ENCODE assay signal across 17 cellular contexts in the genomic region with DNA sequence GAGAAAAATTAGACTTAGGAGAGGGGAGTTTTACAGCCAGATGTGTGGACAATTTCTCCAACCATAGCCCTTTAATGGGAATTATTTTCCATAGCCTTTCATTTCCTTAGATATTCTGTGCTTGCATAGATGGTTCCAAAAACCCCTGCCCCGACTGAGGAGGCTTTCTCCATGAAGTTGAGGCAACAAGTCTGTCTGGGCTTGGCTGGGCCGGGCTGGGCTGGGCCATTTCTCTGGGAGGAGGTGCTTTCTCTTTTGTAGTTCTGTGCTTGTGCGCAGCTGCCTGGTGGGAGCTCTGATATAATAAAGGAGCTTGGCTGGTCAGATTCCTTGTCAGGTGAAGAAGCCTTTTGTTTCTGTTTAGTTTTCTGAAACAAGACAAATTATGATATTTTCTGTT.
DNase-seq lines count a peak whose midpoint lies in the region; ATAC-seq and TF ChIP-seq lines count a peak whose summit lies in the region.
"Had no signal": no experiment of that assay in that cellular context is flagged by ENCODE, and none has a peak within 500 bp of the region (broad histone marks: within the 10 kb centered on the region; RNA-seq: fewer than 3 reads in every experiment).

No MANE protein-coding gene starts in this region.

- no peaks in the 10 kb centered on the region for H4K20me1 ChIP-seq in MM.1S (ENCODE audit: insufficient read depth, low read length)

- ATAC-seq in GM19395 (IDR thresholded peaks at IDR 0.05; ENCODE audit: unreplicated experiment) (no peak), mucosa of descending colon (no peak)
- no peak for ATAC-seq in activated CD8-positive, alpha-beta T cell treated with anti-CD3 and anti-CD28 coated beads, Interleukin-2, amount 10 ng/mL, durations not matched to agents 7 days and 5 days
- ATAC-seq: activated naive CD4-positive, alpha-beta T cell treated with anti-CD3 and anti-CD28 coated beads, Interleukin-2, amount 50 U/mL, for 72 hours; T-helper 17 cell had no signal

- H4K5ac ChIP-seq in mesendoderm (ENCODE audit: low read length): no peak overlapping the region

- H3K23ac ChIP-seq in mesendoderm (ENCODE audit: low read length): no peak overlapping the region

- peaks cover 18% of the 10 kb centered on the region for H3K27me3 Mint-ChIP-seq in activated CD8-positive, alpha-beta T cell treated with anti-CD3 and anti-CD28 coated beads, Interleukin-2, amount 10 ng/mL, durations not matched to agents 7 days and 5 days (ENCODE audit: low read depth)

- no peak overlapping the region for H3K4me3 Mint-ChIP-seq in activated CD8-positive, alpha-beta T cell treated with anti-CD3 and anti-CD28 coated beads, Interleukin-2, amount 10 ng/mL, durations not matched to agents 7 days and 5 days
- H3K4me3 Mint-ChIP-seq: B cell; central memory CD8-positive, alpha-beta T cell; T-helper 17 cell had no signal

- POLR2A ChIA-PET in activated CD8-positive, alpha-beta T cell treated with anti-CD3 and anti-CD28 coated beads, Interleukin-2, amount 10 ng/mL, durations not matched to agents 7 days and 5 days (lab: Charles Lee): no interaction called here
- POLR2A ChIA-PET in GM10248 (lab: Yijun Ruan, JAX): no interaction called here

- H3K4me1 Mint-ChIP-seq in activated CD8-positive, alpha-beta T cell treated with anti-CD3 and anti-CD28 coated beads, Interleukin-2, amount 10 ng/mL, durations not matched to agents 7 days and 5 days (ENCODE audit: low read depth): no peaks in the 10 kb centered on the region
- H3K4me1 Mint-ChIP-seq: B cell; central memory CD8-positive, alpha-beta T cell; T-helper 17 cell had no signal

- no peaks in the 10 kb centered on the region for H3K36me3 Mint-ChIP-seq in activated CD8-positive, alpha-beta T cell treated with anti-CD3 and anti-CD28 coated beads, Interleukin-2, amount 10 ng/mL, durations not matched to agents 7 days and 5 days (ENCODE audit: low read depth)
- H3K36me3 Mint-ChIP-seq: activated naive CD4-positive, alpha-beta T cell treated with anti-CD3 and anti-CD28 coated beads, Interleukin-2, amount 50 U/mL, for 72 hours had no signal

- no peak overlapping the region for H3K27ac ChIP-seq in MM.1S (ENCODE audit: low read length)
- no peak overlapping the region for H3K27ac ChIP-seq in mesendoderm (ENCODE audit: low read depth, low read length)
- peak overlapping the region in 1 of 2 donors; percentile 17 for H3K27ac ChIP-seq in testis
- H3K27ac ChIP-seq: upper lobe of left lung had no signal

- H3K36me3 ChIP-seq in MM.1S (replicated peaks; ENCODE audit: insufficient read depth, low read length): no peaks in the 10 kb centered on the region
- no peaks in the 10 kb centered on the region for H3K36me3 ChIP-seq in mesendoderm (ENCODE audit: control insufficient read depth, insufficient read depth, low read length)
- H3K36me3 ChIP-seq in testis (ENCODE audit: low read depth, missing control alignments): no peaks in the 10 kb centered on the region
- no peaks in the 10 kb centered on the region for H3K36me3 ChIP-seq in mucosa of descending colon (ENCODE audit: low read depth)
- H3K36me3 ChIP-seq: upper lobe of left lung had no signal

- H4K8ac ChIP-seq in mesendoderm (ENCODE audit: low read depth, low read length): no peak overlapping the region

- no peak for TF ChIP-seq POLR2A in testis (IDR thresholded peaks at IDR 0.05)

- H2BK5ac ChIP-seq in mesendoderm (ENCODE audit: low read length): no peak overlapping the region

- no peak for DNase-seq in MM.1S
- DNase-seq in fibroblast of peridontal ligament (ENCODE audit: extremely low read depth): peak; percentile 14
- no peak for DNase-seq in mesendoderm
- DNase-seq in testis: peak; percentile 42
- no peak for DNase-seq in activated CD8-positive, alpha-beta T cell treated with anti-CD3 and anti-CD28 coated beads, Interleukin-2, amount 10 ng/mL, durations not matched to agents 7 days and 5 days
- no peak for DNase-seq in mucosa of descending colon
- no peak for DNase-seq in GM10248 (ENCODE audit: extremely low spot score)
- DNase-seq: activated CD4-positive, alpha-beta T cell treated with anti-CD3 and anti-CD28 coated beads for 1 hour; NCI-H2029; SHP77; stimulated activated CD4-positive, alpha-beta T cell treated with anti-CD3 and anti-CD28 coated beads, Interleukin-2, amount 100 ng/mL, for 24 hours; T-helper 17 cell had no signal

- H3K9ac ChIP-seq in MM.1S (ENCODE audit: low read length) (no peak overlapping the region), mesendoderm (ENCODE audit: low read length) (no peak overlapping the region)

- no peak overlapping the region for H3K4ac ChIP-seq in mesendoderm (ENCODE audit: low read depth, low read length)

- H3K18ac ChIP-seq in mesendoderm (ENCODE audit: low read length): no peak overlapping the region

- no peak overlapping the region for H3K56ac ChIP-seq in mesendoderm (ENCODE audit: low read length)

- intact Hi-C loops in testis (cut with DNase I; ENCODE audit: low total_unique reads) (no loop called here), mucosa of descending colon (cut with DNase I, micrococcal nuclease) (no loop called here)

- no CpG with 5 or more reads among the region's 3 CpGs for WGBS in mesendoderm (ENCODE audit: extremely low coverage, insufficient coverage, low lambda C conversion rate)
- 46 to 50% methylated on average over 3 of the region's 3 CpGs for WGBS in testis, 2 donors

- H3K4me2 ChIP-seq in MM.1S (ENCODE audit: low read depth, low read length) (peak overlapping the region; percentile 34; the same call in 1 of the 2 replicates), mesendoderm (ENCODE audit: low read length) (no peak overlapping the region)

- H3K9me3 ChIP-seq in MM.1S (replicated peaks; ENCODE audit: insufficient read depth, low read length) (no peaks in the 10 kb centered on the region), testis (no peaks in the 10 kb centered on the region), mucosa of descending colon (no peaks in the 10 kb centered on the region)
- H3K9me3 ChIP-seq: upper lobe of left lung had no signal

- no peaks in the 10 kb centered on the region for H3K27me3 ChIP-seq in MM.1S (replicated peaks; ENCODE audit: insufficient read depth, low read length)
- no peaks in the 10 kb centered on the region for H3K27me3 ChIP-seq in mesendoderm (ENCODE audit: insufficient read depth, low read length, poor library complexity)
- no peaks in the 10 kb centered on the region for H3K27me3 ChIP-seq in testis
- H3K27me3 ChIP-seq: upper lobe of left lung had no signal

- H3K27ac Mint-ChIP-seq in activated CD8-positive, alpha-beta T cell treated with anti-CD3 and anti-CD28 coated beads, Interleukin-2, amount 10 ng/mL, durations not matched to agents 7 days and 5 days: no peak overlapping the region
- H3K27ac Mint-ChIP-seq: activated naive CD4-positive, alpha-beta T cell treated with anti-CD3 and anti-CD28 coated beads, Interleukin-2, amount 50 U/mL, for 72 hours; B cell; T-helper 17 cell had no signal

- no peak for TF ChIP-seq CTCF in MM.1S (IDR thresholded peaks at IDR 0.05; ENCODE audit: low read length)
- TF ChIP-seq CTCF in testis (IDR thresholded peaks at IDR 0.05): no peak
- TF ChIP-seq CTCF in mucosa of descending colon (IDR thresholded peaks at IDR 0.05): no peak
- TF ChIP-seq CTCF in GM10248 (IDR thresholded peaks at IDR 0.05; ENCODE audit: control extremely low read depth, extremely low read depth, low read depth, missing control alignments): no peak

- CTCF ChIA-PET in activated CD8-positive, alpha-beta T cell treated with anti-CD3 and anti-CD28 coated beads, Interleukin-2, amount 10 ng/mL, durations not matched to agents 7 days and 5 days (lab: Charles Lee): no interaction called here
- CTCF ChIA-PET in GM10248 (lab: Yijun Ruan, JAX): interaction anchor here (1.4 kb wide), 1 partner anchor 8 kb away, joined by 3 read pairs; no protein-coding TSS in a partner anchor

- H2AFZ ChIP-seq in MM.1S (ENCODE audit: low read length): no peak overlapping the region

- peak overlapping the region; percentile 23 for H2BK120ac ChIP-seq in mesendoderm (ENCODE audit: low read depth, low read length)

- H3K9me3 Mint-ChIP-seq in activated CD8-positive, alpha-beta T cell treated with anti-CD3 and anti-CD28 coated beads, Interleukin-2, amount 10 ng/mL, durations not matched to agents 7 days and 5 days (ENCODE audit: insufficient read depth): no peaks in the 10 kb centered on the region
- H3K9me3 Mint-ChIP-seq: activated naive CD4-positive, alpha-beta T cell treated with anti-CD3 and anti-CD28 coated beads, Interleukin-2, amount 50 U/mL, for 72 hours; central memory CD8-positive, alpha-beta T cell had no signal

- H3K4me3 ChIP-seq in MM.1S (ENCODE audit: low read length) (no peak overlapping the region), mesendoderm (ENCODE audit: low read length) (no peak overlapping the region), testis (no peak overlapping the region), mucosa of descending colon (no peak overlapping the region)
- H3K4me3 ChIP-seq: upper lobe of left lung had no signal

- no peaks in the 10 kb centered on the region for H3K79me2 ChIP-seq in MM.1S (ENCODE audit: low read length)
- H3K79me2 ChIP-seq in mesendoderm (ENCODE audit: control insufficient read depth, insufficient read depth, low read length): no peaks in the 10 kb centered on the region

- no peak overlapping the region for H2AK5ac ChIP-seq in mesendoderm (ENCODE audit: low read length)

- no peaks in the 10 kb centered on the region for H3K9me2 ChIP-seq in MM.1S (replicated peaks; ENCODE audit: insufficient read depth, low read length)

- H3K4me1 ChIP-seq in MM.1S (ENCODE audit: low read length) (0 out of 2 replicates have a peak, but pooled peaks cover 5% of the 10 kb centered on the region), mesendoderm (ENCODE audit: control insufficient read depth, low read depth, low read length) (no peaks in the 10 kb centered on the region), testis (no peaks in the 10 kb centered on the region), mucosa of descending colon (ENCODE audit: low read depth) (no peaks in the 10 kb centered on the region)
- H3K4me1 ChIP-seq: upper lobe of left lung had no signal

- H2BK15ac ChIP-seq in mesendoderm (replicated peaks; ENCODE audit: low read depth): no peak overlapping the region

- H3F3A ChIP-seq in MM.1S (ENCODE audit: insufficient read depth, low read length): no peaks in the 10 kb centered on the region

- no peaks in the 10 kb centered on the region for H3K79me1 ChIP-seq in mesendoderm (ENCODE audit: low read length)

Comparison
In these comparisons a context has a peak if more than half of its experiments do, and no peak if none do; other contexts are left out.
1. DNase-seq: peak in fibroblast of peridontal ligament (single experiment) and testis (single experiment); none in MM.1S (single experiment), mesendoderm (single experiment), activated CD8-positive, alpha-beta T cell treated with anti-CD3 and anti-CD28 coated beads, Interleukin-2, amount 10 ng/mL, durations not matched to agents 7 days and 5 days (single experiment), mucosa of descending colon (0 of 3) and GM10248 (single experiment).